8 cellular contexts compared by ENCODE assay signal in genomic region chr4:39446842-39447573, GRCh38. TPM values are rescaled to one million over a fixed set of nuclear protein-coding genes. Genes with fewer than 3 reads are reported as not detected.
DNase-seq lines count a peak whose midpoint lies in the region; ATAC-seq, FAIRE-seq and TF ChIP-seq lines count a peak whose summit lies in the region.

No MANE protein-coding gene starts in this region.

- H3K27me3 ChIP-seq in pancreas: no peaks in the 10 kb centered on the region

- DNase-seq in AG09309 (ENCODE audit: low read depth): no peak
- peak; percentile 44 for DNase-seq in GM19239 (ENCODE audit: insufficient read length, low spot score)
- DNase-seq in activated T-cell treated with anti-CD3 and anti-CD28 coated beads, Interleukin-2, amount 50 U/mL, for 1 hour: peak; percentile 60
- DNase-seq in fibroblast of the aortic adventitia (ENCODE audit: low read depth): peak; percentile 40
- peak; percentile 20 to 80 (median 50) for DNase-seq in pancreas
- DNase-seq in dedifferentiated amniotic fluid mesenchymal stem cell (ENCODE audit: extremely low spot score): no peak
- no peak for DNase-seq in NCI-H146 (lab: John Stamatoyannopoulos, UW)

- 58% methylated on average over 60 to 61 of the region's 61 CpGs for WGBS in pancreas, 2 donors

- H3K4me3 ChIP-seq in AG09309 (ENCODE audit: control insufficient read depth, low read depth, low read length) (peak overlapping the region; percentile 3; the same call in 1 of the 2 replicates), fibroblast of the aortic adventitia (ENCODE audit: low read depth, low read length) (peak overlapping the region; percentile 44), pancreas (peak overlapping the region in 2 of 4 donors; percentile 16 to 38)

- intact Hi-C loops in pancreas (cut with DNase I): no loop called here

- no peaks in the 10 kb centered on the region for H3K9me3 ChIP-seq in pancreas

- peaks cover 0 to 6% (median 3%) of the 10 kb centered on the region in 3 donors for H3K36me3 ChIP-seq in pancreas

- TF ChIP-seq CTCF in AG09309 (IDR thresholded peaks at IDR 0.05; ENCODE audit: control insufficient read depth, insufficient read depth, low read depth, low read length, missing control alignments) (peak; percentile 13), fibroblast of the aortic adventitia (IDR thresholded peaks at IDR 0.05; ENCODE audit: insufficient read depth, low read length) (peak; percentile 45), pancreas (IDR thresholded peaks at IDR 0.05) (no peak)

- FAIRE-seq in GM19239 (lab: Jason Lieb, UNC) (peak; percentile 59), pancreas (lab: Jason Lieb, UNC) (no peak)

- peaks cover 0 to 5% (median 0%) of the 10 kb centered on the region in 3 donors for H3K4me1 ChIP-seq in pancreas

- H3K27ac ChIP-seq in pancreas: peak overlapping the region in 1 of 4 donors; percentile 55

- peak; percentile 90 for ATAC-seq in HG03342 (IDR thresholded peaks at IDR 0.05; ENCODE audit: unreplicated experiment)
- peak; percentile 57 to 87 (median 72) for ATAC-seq in pancreas

RNA-seq across cellular contexts. Expression of gene RPL9, which starts 11.7 kb away (rescaled TPM):
- 2,655 and 3,884 TPM in 2 replicates for total RNA-seq in fibroblast of the aortic adventitia (ENCODE audit: low replicate concordance)
- total RNA-seq in pancreas: 1,000 to 10,000 TPM in 5 of 6 donors, 100 to 1,000 TPM in 1; 952 to 1,393 (median 1,175) TPM
- 1,000 to 10,000 TPM; 1,500 to 2,346 TPM for polyA plus RNA-seq in pancreas

RNA-seq across cellular contexts. Expression of gene LIAS, which starts 11.8 kb away (rescaled TPM):
- total RNA-seq in fibroblast of the aortic adventitia (ENCODE audit: low replicate concordance): 9.7 and 15.4 TPM in 2 replicates
- total RNA-seq in pancreas: 10 to 100 TPM in 2 of 6 donors, 1 to 10 TPM in 4; 5.9 to 13.1 (median 8.5) TPM
- polyA plus RNA-seq in pancreas: 10 to 100 TPM; 11.4 to 18.1 TPM

RNA-seq across cellular contexts. Expression of gene KLB, which starts 40.3 kb away (rescaled TPM):
- total RNA-seq in fibroblast of the aortic adventitia (ENCODE audit: low replicate concordance): under 0.01 TPM in 1 of 2 replicates, not detected in the other
- total RNA-seq in pancreas: 1 to 10 TPM; 1.2 to 4.6 (median 2.7) TPM
- polyA plus RNA-seq in pancreas: 1 to 10 TPM in 1 of 2 donors, under 1 TPM in 1; 0.94 to 1.1 TPM

Comparison
In these comparisons a context has a peak if more than half of its experiments do, and no peak if none do; other contexts are left out.
1. DNase-seq: peak in GM19239 (single experiment), activated T-cell treated with anti-CD3 and anti-CD28 coated beads, Interleukin-2, amount 50 U/mL, for 1 hour (single experiment), fibroblast of the aortic adventitia (single experiment) and pancreas (6 of 6); none in AG09309 (single experiment), dedifferentiated amniotic fluid mesenchymal stem cell (single experiment) and NCI-H146 (single experiment).
2. CTCF ChIP-seq: peak in AG09309 (single experiment) and fibroblast of the aortic adventitia (single experiment); none in pancreas (0 of 4).